ENCODE assay signal across 1 cellular context in the genomic region with DNA sequence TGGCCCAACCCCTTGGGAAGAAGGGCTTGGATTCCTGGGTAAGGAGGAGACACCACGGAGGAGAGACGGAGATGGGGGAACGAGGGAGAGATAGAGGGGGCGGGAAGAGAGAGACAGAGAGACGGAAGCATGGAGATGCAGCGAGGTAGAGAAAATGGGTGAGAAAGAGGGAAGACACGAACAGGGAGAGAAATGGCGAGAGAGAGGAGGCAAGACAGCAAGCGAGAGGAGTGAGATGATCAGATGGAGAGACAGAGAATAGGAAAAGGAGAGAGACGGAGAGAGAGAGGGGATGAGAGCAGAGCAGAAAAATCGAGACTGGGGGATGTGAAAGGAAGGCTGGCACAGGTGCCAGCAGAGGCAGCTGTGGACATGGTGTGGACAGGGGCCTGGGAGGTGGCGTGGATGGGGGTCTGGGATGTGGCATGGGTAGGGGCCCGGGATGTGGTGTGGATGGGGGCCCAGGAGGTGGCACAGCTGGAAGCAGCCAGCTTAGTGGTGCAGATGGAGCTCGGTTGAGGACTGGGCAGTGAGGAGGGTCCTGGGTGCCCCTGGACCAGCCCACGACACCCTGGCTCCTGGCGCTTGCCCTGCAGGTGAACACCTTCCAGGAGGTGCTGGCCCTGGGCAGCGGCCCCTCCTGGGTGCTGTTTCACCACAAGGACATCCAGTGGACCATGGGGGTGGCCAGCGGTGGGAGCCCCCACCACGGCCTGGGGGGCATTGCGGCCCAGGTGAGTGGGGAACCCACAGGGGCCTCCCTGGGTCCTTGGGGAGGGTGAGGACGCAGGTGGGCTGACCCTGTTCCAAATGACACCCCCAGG.
TF ChIP-seq lines count a peak whose summit lies in the region.

No MANE protein-coding gene starts in this region.

TF ChIP-seq in WTC11, 78 proteins besides CTCF, POLR2A, EP300 and RAD21 (continued from another document):
- TF ChIP-seq, protein P1, sequence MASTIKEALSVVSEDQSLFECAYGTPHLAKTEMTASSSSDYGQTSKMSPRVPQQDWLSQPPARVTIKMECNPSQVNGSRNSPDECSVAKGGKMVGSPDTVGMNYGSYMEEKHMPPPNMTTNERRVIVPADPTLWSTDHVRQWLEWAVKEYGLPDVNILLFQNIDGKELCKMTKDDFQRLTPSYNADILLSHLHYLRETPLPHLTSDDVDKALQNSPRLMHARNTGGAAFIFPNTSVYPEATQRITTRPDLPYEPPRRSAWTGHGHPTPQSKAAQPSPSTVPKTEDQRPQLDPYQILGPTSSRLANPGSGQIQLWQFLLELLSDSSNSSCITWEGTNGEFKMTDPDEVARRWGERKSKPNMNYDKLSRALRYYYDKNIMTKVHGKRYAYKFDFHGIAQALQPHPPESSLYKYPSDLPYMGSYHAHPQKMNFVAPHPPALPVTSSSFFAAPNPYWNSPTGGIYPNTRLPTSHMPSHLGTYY (CRISPR knock-in tag; IDR thresholded peaks at IDR 0.05), result no peak
- TF ChIP-seq, protein P2, sequence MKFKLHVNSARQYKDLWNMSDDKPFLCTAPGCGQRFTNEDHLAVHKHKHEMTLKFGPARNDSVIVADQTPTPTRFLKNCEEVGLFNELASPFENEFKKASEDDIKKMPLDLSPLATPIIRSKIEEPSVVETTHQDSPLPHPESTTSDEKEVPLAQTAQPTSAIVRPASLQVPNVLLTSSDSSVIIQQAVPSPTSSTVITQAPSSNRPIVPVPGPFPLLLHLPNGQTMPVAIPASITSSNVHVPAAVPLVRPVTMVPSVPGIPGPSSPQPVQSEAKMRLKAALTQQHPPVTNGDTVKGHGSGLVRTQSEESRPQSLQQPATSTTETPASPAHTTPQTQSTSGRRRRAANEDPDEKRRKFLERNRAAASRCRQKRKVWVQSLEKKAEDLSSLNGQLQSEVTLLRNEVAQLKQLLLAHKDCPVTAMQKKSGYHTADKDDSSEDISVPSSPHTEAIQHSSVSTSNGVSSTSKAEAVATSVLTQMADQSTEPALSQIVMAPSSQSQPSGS (CRISPR knock-in tag; IDR thresholded peaks at IDR 0.05; ENCODE audit: borderline replicate concordance, low read depth), result no peak
- TF ChIP-seq IRF2 (CRISPR knock-in tag; IDR thresholded peaks at IDR 0.05; ENCODE audit: borderline replicate concordance, low read depth) (no peak), ESRRA (CRISPR knock-in tag; IDR thresholded peaks at IDR 0.05; ENCODE audit: borderline replicate concordance) (no peak), ZMAT4 (CRISPR knock-in tag; IDR thresholded peaks at IDR 0.05) (no peak)
